Comparison of ENCODE assay signal across 9 cellular contexts in genomic region chr7:18505870-18506460, GRCh38. TPM values are rescaled to one million over a fixed set of nuclear protein-coding genes. Genes with fewer than 3 reads are reported as not detected.
DNase-seq lines count a peak whose midpoint lies in the region; TF ChIP-seq lines count a peak whose summit lies in the region.
"Had no signal": no experiment of that assay in that cellular context is flagged by ENCODE, and none has a peak within 500 bp of the region (broad histone marks: within the 10 kb centered on the region; RNA-seq: fewer than 3 reads in every experiment).

No MANE protein-coding gene starts in this region.

- in situ Hi-C loops in GM13977 (cut with MboI; ENCODE audit: low pct_unique_long_range_greater_than_20kb, low sequenced_read_pairs, unreplicated experiment): no loop called here

- H3K4me1 Mint-ChIP-seq in progenitor cell of endocrine pancreas (ENCODE audit: low read depth): peaks cover 18% of the 10 kb centered on the region

- H3K9me3 Mint-ChIP-seq in progenitor cell of endocrine pancreas (ENCODE audit: low read depth): peaks cover 4% of the 10 kb centered on the region

- no peak overlapping the region for H3K27ac Mint-ChIP-seq in progenitor cell of endocrine pancreas
- H3K27ac Mint-ChIP-seq: mesothelial cell of epicardium had no signal

- DNase-seq in GM13977 (ENCODE audit: low spot score) (peak; percentile 25), HCEC 1CT (peak; percentile 69), NCI-H69 (lab: John Stamatoyannopoulos, UW) (peak; percentile 12), progenitor cell of endocrine pancreas (ENCODE audit: low spot score, unreplicated experiment) (no peak), NOMO-1 (lab: John Stamatoyannopoulos, UW; ENCODE audit: unreplicated experiment in 2 of 2) (no peak), NCI-H524 treated with DMSO at 0.1 percent for 48 hours (lab: John Stamatoyannopoulos, UW) (no peak)
- DNase-seq in effector CD4-positive, alpha-beta T cell: no peak

- no peaks in the 10 kb centered on the region for H3K27me3 Mint-ChIP-seq in progenitor cell of endocrine pancreas

- no peaks in the 10 kb centered on the region for H3K27me3 ChIP-seq in layer of hippocampus (ENCODE audit: control insufficient read depth, insufficient read depth, low read length)

- H3K4me3 Mint-ChIP-seq in progenitor cell of endocrine pancreas (ENCODE audit: low read depth): no peak overlapping the region
- H3K4me3 Mint-ChIP-seq: mesothelial cell of epicardium had no signal

- no peaks in the 10 kb centered on the region for H3K36me3 Mint-ChIP-seq in progenitor cell of endocrine pancreas (ENCODE audit: insufficient read depth)

- TF ChIP-seq CTCF in GM13977 (IDR thresholded peaks at IDR 0.05; ENCODE audit: extremely low read depth, insufficient read depth, missing control alignments) (no peak), progenitor cell of endocrine pancreas (IDR thresholded peaks at IDR 0.05; ENCODE audit: unreplicated experiment) (no peak)

- peak overlapping the region; percentile 4 for H3K27ac ChIP-seq in layer of hippocampus (ENCODE audit: low read depth, low read length)

RNA-seq across cellular contexts. Expression of gene HDAC9, which starts 10.4 kb away (rescaled TPM):
- 3.6 and 5.9 TPM in 2 replicates for total RNA-seq in progenitor cell of endocrine pancreas

Comparison
In these comparisons a context has a peak if more than half of its experiments do, and no peak if none do; other contexts are left out.
1. DNase-seq: peak in GM13977 (single experiment), HCEC 1CT (single experiment) and NCI-H69 (single experiment); none in progenitor cell of endocrine pancreas (single experiment), NOMO-1 (0 of 2), effector CD4-positive, alpha-beta T cell (single experiment) and NCI-H524 treated with DMSO at 0.1 percent for 48 hours (single experiment).